8 cellular contexts compared by ENCODE assay signal in the genomic region with DNA sequence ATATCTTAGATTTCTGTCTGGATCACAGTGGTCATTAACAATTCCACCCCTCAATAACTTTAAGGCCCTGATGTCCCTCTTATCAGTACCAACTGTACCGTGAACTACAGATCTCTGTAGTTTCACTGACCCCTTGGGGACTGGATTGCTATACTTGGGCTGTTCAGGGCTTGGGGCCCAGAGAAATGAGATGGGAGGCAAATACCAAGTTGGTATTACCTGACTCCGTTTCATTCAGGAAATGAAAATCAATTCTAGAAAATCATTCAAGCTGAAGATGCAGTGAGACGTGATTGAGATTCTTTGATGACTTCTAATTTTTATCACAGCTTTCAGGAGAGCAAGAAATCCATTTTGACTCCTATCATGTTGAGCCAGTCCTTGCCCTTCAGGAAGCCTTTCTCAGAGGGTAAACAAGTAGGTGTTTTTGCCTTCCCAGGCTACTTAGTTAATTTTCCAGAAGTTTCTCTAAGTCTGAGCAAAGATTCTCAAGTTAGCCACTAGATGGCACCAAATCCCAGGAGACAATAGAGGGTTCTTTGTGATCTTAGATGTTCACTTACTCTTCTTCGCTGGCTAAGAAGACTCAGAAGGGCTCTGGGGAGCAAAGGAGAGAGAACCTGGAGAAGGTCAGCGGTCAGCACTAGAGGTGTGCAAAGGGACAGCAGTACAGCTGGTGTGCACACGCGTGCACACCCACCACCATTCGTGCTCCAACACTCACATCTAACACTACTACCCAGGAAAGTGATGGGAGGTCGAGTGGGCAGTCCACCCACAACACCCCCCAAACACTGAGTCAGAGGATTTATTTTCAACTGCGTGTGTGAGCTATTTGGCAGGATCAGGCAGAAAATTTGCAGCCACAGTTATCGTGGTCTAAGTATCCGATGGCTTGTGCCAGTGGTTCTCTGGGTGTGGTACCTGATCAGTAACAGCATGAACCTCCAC. TPM values are rescaled to one million over a fixed set of nuclear protein-coding genes. Genes with fewer than 3 reads are reported as not detected.
DNase-seq lines count a peak whose midpoint lies in the region; ATAC-seq and TF ChIP-seq lines count a peak whose summit lies in the region.

No MANE protein-coding gene starts in this region.

- intact Hi-C loops in CD14-positive monocyte (cut with micrococcal nuclease), result loop anchor here in 1 of 2 donors (5.0 kb wide), 1 partner anchor 182 kb away; no protein-coding TSS in a partner anchor

- H3K4me3 Mint-ChIP-seq in CD14-positive monocyte (peak overlapping the region in 1 of 2 donors; percentile 16), neural crest cell (peak overlapping the region; percentile 72)
- H3K4me3 Mint-ChIP-seq in activated CD4-positive, alpha-beta memory T cell treated with anti-CD3 and anti-CD28 coated beads, Interleukin-2, amount 10 ng/mL, durations not matched to agents 7 days and 5 days, result no peak overlapping the region

- H3K36me3 Mint-ChIP-seq in CD14-positive monocyte (peaks cover 24 to 27% of the 10 kb centered on the region in 2 donors), neural crest cell (ENCODE audit: low read depth) (peaks cover 10% of the 10 kb centered on the region)
- peaks cover 20% of the 10 kb centered on the region for H3K36me3 Mint-ChIP-seq in activated CD4-positive, alpha-beta memory T cell treated with anti-CD3 and anti-CD28 coated beads, Interleukin-2, amount 10 ng/mL, durations not matched to agents 7 days and 5 days (ENCODE audit: low read depth)

- ATAC-seq in GM18858 (IDR thresholded peaks at IDR 0.05; ENCODE audit: unreplicated experiment) (peak; percentile 52), HG03064 (IDR thresholded peaks at IDR 0.05; ENCODE audit: low read depth, unreplicated experiment) (peak; percentile 66)

- H3K27ac Mint-ChIP-seq in CD14-positive monocyte (peak overlapping the region in 3 of 7 donors; percentile 33 to 42 (median 37)), neural crest cell (ENCODE audit: unreplicated experiment) (no peak overlapping the region)
- H3K27ac Mint-ChIP-seq in activated CD4-positive, alpha-beta memory T cell treated with anti-CD3 and anti-CD28 coated beads, Interleukin-2, amount 10 ng/mL, durations not matched to agents 7 days and 5 days, result peak overlapping the region; percentile 61

- CTCF ChIA-PET in activated CD4-positive, alpha-beta memory T cell treated with anti-CD3 and anti-CD28 coated beads, Interleukin-2, amount 10 ng/mL, durations not matched to agents 7 days and 5 days (lab: Charles Lee), result interaction anchor here (0.6 to 1.5 kb wide), 7 partner anchors 24 to 517 kb away, joined by 3 to 7 read pairs (median 3); a partner anchor contains a TSS

- POLR2A ChIA-PET in activated CD4-positive, alpha-beta memory T cell treated with anti-CD3 and anti-CD28 coated beads, Interleukin-2, amount 10 ng/mL, durations not matched to agents 7 days and 5 days (lab: Charles Lee), result no interaction called here

- H3K27me3 Mint-ChIP-seq in CD14-positive monocyte (ENCODE audit: low read depth in 3 of 3) (peaks cover 0 to 14% (median 0%) of the 10 kb centered on the region in 3 donors), neural crest cell (ENCODE audit: low read depth) (no peaks in the 10 kb centered on the region)
- H3K27me3 Mint-ChIP-seq in activated CD4-positive, alpha-beta memory T cell treated with anti-CD3 and anti-CD28 coated beads, Interleukin-2, amount 10 ng/mL, durations not matched to agents 7 days and 5 days, result no peaks in the 10 kb centered on the region

- peak; percentile 63 for TF ChIP-seq CTCF in CD14-positive monocyte (IDR thresholded peaks at IDR 0.05)
- peak; percentile 84 for TF ChIP-seq CTCF in fibroblast of mammary gland (conservative IDR thresholded peaks at IDR 0.05; ENCODE audit: control insufficient read depth, insufficient read depth, low read depth, low read length)
- TF ChIP-seq CTCF in neural crest cell (conservative IDR thresholded peaks at IDR 0.05), result peak; percentile 75

- peak; percentile 47 for DNase-seq in CD14-positive monocyte (ENCODE audit: low spot score)
- peak; percentile 64 for DNase-seq in NCI-H2107 treated with DMSO at 0.1 percent for 48 hours (lab: John Stamatoyannopoulos, UW; ENCODE audit: unreplicated experiment)
- DNase-seq in activated CD4-positive, alpha-beta memory T cell treated with anti-CD3 and anti-CD28 coated beads, Interleukin-2, amount 10 ng/mL, durations not matched to agents 7 days and 5 days, result peak; percentile 19
- DNase-seq in fibroblast of mammary gland (ENCODE audit: low read depth), result peak; percentile 89
- peak; percentile 23 for DNase-seq in neural crest cell (ENCODE audit: low read depth, low spot score)
- DNase-seq in HK-2 (ENCODE audit: unreplicated experiment), result no peak

- peaks cover 0 to 2% (median 0%) of the 10 kb centered on the region in 7 donors for H3K9me3 Mint-ChIP-seq in CD14-positive monocyte
- no peaks in the 10 kb centered on the region for H3K9me3 Mint-ChIP-seq in activated CD4-positive, alpha-beta memory T cell treated with anti-CD3 and anti-CD28 coated beads, Interleukin-2, amount 10 ng/mL, durations not matched to agents 7 days and 5 days
- H3K9me3 Mint-ChIP-seq in neural crest cell, result peaks cover 3% of the 10 kb centered on the region

- H3K4me1 Mint-ChIP-seq in CD14-positive monocyte, result peaks cover 37% of the 10 kb centered on the region
- H3K4me1 Mint-ChIP-seq in activated CD4-positive, alpha-beta memory T cell treated with anti-CD3 and anti-CD28 coated beads, Interleukin-2, amount 10 ng/mL, durations not matched to agents 7 days and 5 days, result peaks cover 56% of the 10 kb centered on the region
- H3K4me1 Mint-ChIP-seq in neural crest cell, result peaks cover 40% of the 10 kb centered on the region

- no peak overlapping the region for H3K4me3 ChIP-seq in fibroblast of mammary gland (ENCODE audit: control insufficient read depth, low read depth, low read length)

RNA-seq across cellular contexts. Expression of a gene that starts 7.4 kb away (rescaled TPM):
- 100 to 1,000 TPM; 118 to 163 TPM for polyA plus RNA-seq in CD14-positive monocyte
- 10 to 100 TPM; 46.2 TPM for total RNA-seq in activated CD4-positive, alpha-beta memory T cell treated with anti-CD3 and anti-CD28 coated beads, Interleukin-2, amount 10 ng/mL, durations not matched to agents 7 days and 5 days
- total RNA-seq in neural crest cell, result 73.3 and 74.0 TPM in 2 replicates

RNA-seq across cellular contexts. Expression of a gene that starts 7.7 kb away (rescaled TPM):
- polyA plus RNA-seq in CD14-positive monocyte, result 10 to 100 TPM; 64.0 to 80.0 TPM
- total RNA-seq in activated CD4-positive, alpha-beta memory T cell treated with anti-CD3 and anti-CD28 coated beads, Interleukin-2, amount 10 ng/mL, durations not matched to agents 7 days and 5 days, result 10 to 100 TPM; 35.6 to 38.3 TPM
- 48.0 and 50.7 TPM in 2 replicates for total RNA-seq in neural crest cell

RNA-seq across cellular contexts. Expression of a gene that starts 24.6 kb away (rescaled TPM):
- polyA plus RNA-seq in CD14-positive monocyte, result 100 to 1,000 TPM; 833 to 875 TPM
- total RNA-seq in activated CD4-positive, alpha-beta memory T cell treated with anti-CD3 and anti-CD28 coated beads, Interleukin-2, amount 10 ng/mL, durations not matched to agents 7 days and 5 days, result 100 to 1,000 TPM; 229 to 246 TPM
- 316 and 347 TPM in 2 replicates for total RNA-seq in neural crest cell

RNA-seq across cellular contexts. Expression of a gene that starts 29.5 kb away (rescaled TPM):
- 10 to 100 TPM; 74.1 to 82.9 TPM for polyA plus RNA-seq in CD14-positive monocyte
- total RNA-seq in activated CD4-positive, alpha-beta memory T cell treated with anti-CD3 and anti-CD28 coated beads, Interleukin-2, amount 10 ng/mL, durations not matched to agents 7 days and 5 days, result under 1 TPM in 1 of 2 experiments, not detected in 1; 0.10 TPM
- 0.64 TPM in 1 of 2 replicates, not detected in the other for total RNA-seq in neural crest cell
